Comparison of ENCODE assay signal across 26 cellular contexts in the genomic region with DNA sequence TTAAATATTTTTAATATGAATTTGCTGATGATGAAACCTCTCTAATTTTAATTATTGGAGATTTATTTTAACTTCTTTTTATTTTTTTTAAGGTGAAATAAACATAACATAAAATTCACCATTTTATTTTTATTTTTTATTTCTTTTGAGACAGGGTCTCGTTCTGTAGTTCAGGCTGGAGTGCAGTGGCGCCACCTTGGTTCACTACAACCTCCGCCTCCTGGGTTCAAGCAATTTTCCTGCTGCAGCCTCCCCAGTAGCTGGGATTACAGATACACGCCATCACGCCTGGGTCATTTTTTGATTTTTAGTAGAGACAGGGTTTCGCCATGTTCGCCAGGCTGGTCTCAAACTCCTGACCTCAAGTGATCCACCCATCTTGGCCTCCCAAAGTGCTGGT.
"Had no signal": no experiment of that assay in that cellular context is flagged by ENCODE, and none has a peak within 500 bp of the region (broad histone marks: within the 10 kb centered on the region; RNA-seq: fewer than 3 reads in every experiment).

No MANE protein-coding gene starts in this region.

- H3K27me3 Mint-ChIP-seq: naive thymus-derived CD8-positive, alpha-beta T cell; stimulated activated naive B cell treated with anti-CD40 and anti-IgM and Interleukin-4, amounts not matched to agents 10 μg/mL and 1 μg/mL and 100 μg/mL, for 72 hours; stimulated activated naive CD8-positive, alpha-beta T cell treated with anti-CD3 and anti-CD28 coated beads, Interleukin-15, Interleukin-2, amounts not matched to agents 100 ng/mL and 50 ng/mL, for 24 hours had no signal

- H3K4me3 Mint-ChIP-seq: naive thymus-derived CD8-positive, alpha-beta T cell; nephron progenitor cell; stimulated activated naive B cell treated with anti-CD40 and anti-IgM and Interleukin-4, amounts not matched to agents 10 μg/mL and 1 μg/mL and 100 μg/mL, for 72 hours; stimulated activated naive CD8-positive, alpha-beta T cell treated with anti-CD3 and anti-CD28 coated beads, Interleukin-15, Interleukin-2, amounts not matched to agents 100 ng/mL and 50 ng/mL, for 24 hours had no signal

- H3K27ac Mint-ChIP-seq: naive thymus-derived CD8-positive, alpha-beta T cell; nephron progenitor cell; stimulated activated naive B cell treated with anti-CD40 and anti-IgM and Interleukin-4, amounts not matched to agents 10 μg/mL and 1 μg/mL and 100 μg/mL, for 72 hours; stimulated activated naive CD8-positive, alpha-beta T cell treated with anti-CD3 and anti-CD28 coated beads, Interleukin-15, Interleukin-2, amounts not matched to agents 100 ng/mL and 50 ng/mL, for 24 hours had no signal

- H3K36me3 Mint-ChIP-seq: naive thymus-derived CD8-positive, alpha-beta T cell; stimulated activated naive B cell treated with anti-CD40 and anti-IgM and Interleukin-4, amounts not matched to agents 10 μg/mL and 1 μg/mL and 100 μg/mL, for 72 hours had no signal

- H3K9me3 ChIP-seq: esophagus muscularis mucosa, lower lobe of right lung, ovary, psoas muscle, thoracic aorta, tibial nerve, upper lobe of left lung had no signal

- H3K4me1 Mint-ChIP-seq: naive thymus-derived CD8-positive, alpha-beta T cell; stimulated activated naive B cell treated with anti-CD40 and anti-IgM and Interleukin-4, amounts not matched to agents 10 μg/mL and 1 μg/mL and 100 μg/mL, for 72 hours had no signal

- H3K9me3 Mint-ChIP-seq: nephron progenitor cell; stimulated activated naive B cell treated with anti-CD40 and anti-IgM and Interleukin-4, amounts not matched to agents 10 μg/mL and 1 μg/mL and 100 μg/mL, for 72 hours; stimulated activated naive CD8-positive, alpha-beta T cell treated with anti-CD3 and anti-CD28 coated beads, Interleukin-15, Interleukin-2, amounts not matched to agents 100 ng/mL and 50 ng/mL, for 24 hours had no signal

- H3K36me3 ChIP-seq: esophagus muscularis mucosa, lower lobe of right lung, ovary, spleen, thoracic aorta, tibial nerve, upper lobe of left lung had no signal

- H3K4me3 ChIP-seq: dorsolateral prefrontal cortex, esophagus muscularis mucosa, lower lobe of right lung, ovary, psoas muscle, skin epidermis, spleen, thoracic aorta, tibial nerve, upper lobe of left lung had no signal

- ATAC-seq: left ventricle myocardium superior; lower lobe of right lung; naive thymus-derived CD8-positive, alpha-beta T cell; psoas muscle; right cardiac atrium; stimulated activated naive B cell treated with anti-CD40 and anti-IgM and Interleukin-4, amounts not matched to agents 10 μg/mL and 1 μg/mL and 100 μg/mL, for 72 hours had no signal

- DNase-seq: dorsolateral prefrontal cortex; effector CD4-positive, alpha-beta T cell; foreskin melanocyte; hypothalamus; left ventricle myocardium superior; lower lobe of right lung; naive thymus-derived CD8-positive, alpha-beta T cell; nephron progenitor cell; occipital lobe; ovary; psoas muscle; right cardiac atrium; spleen; stimulated activated CD4-positive, alpha-beta T cell treated with anti-CD3 and anti-CD28 coated beads, Interleukin-15, amount 100 ng/mL, for 24 hours; stimulated activated CD4-positive, alpha-beta T cell treated with anti-CD3 and anti-CD28 coated beads, Interleukin-2, amount 100 ng/mL, for 48 hours; stimulated activated naive B cell treated with anti-CD40 and anti-IgM and Interleukin-4, amounts not matched to agents 10 μg/mL and 1 μg/mL and 100 μg/mL, for 72 hours; upper lobe of left lung had no signal

- H3K27ac ChIP-seq: dorsolateral prefrontal cortex, esophagus muscularis mucosa, lower lobe of right lung, ovary, psoas muscle, skin epidermis, spleen, thoracic aorta, tibial nerve, upper lobe of left lung had no signal

- H3K4me1 ChIP-seq: esophagus muscularis mucosa, lower lobe of right lung, psoas muscle, spleen, tibial nerve, upper lobe of left lung had no signal

- FAIRE-seq: colon, endothelial cell of umbilical vein, keratinocyte, urothelium cell line had no signal

- H3K27me3 ChIP-seq: dorsolateral prefrontal cortex, esophagus muscularis mucosa, ovary, spleen, tibial nerve, upper lobe of left lung had no signal
